ENCODE assay signal across 8 cellular contexts in genomic region chr12:7018350-7019042, GRCh38. TPM values are rescaled to one million over a fixed set of nuclear protein-coding genes. Genes with fewer than 3 reads are reported as not detected.
A peak's percentile ranks its signal among the peaks of the same experiment; 100 is the strongest.
DNase-seq lines count a peak whose midpoint lies in the region; ATAC-seq and TF ChIP-seq lines count a peak whose summit lies in the region.

TSS of gene LPCAT3 (minus strand) at chr12:7018476. CDS start at chr12:7018424, 52 bp downstream.

- no peaks in the 10 kb centered on the region for H3K9me3 Mint-ChIP-seq in WTC11

- no peaks in the 10 kb centered on the region for H3K27me3 Mint-ChIP-seq in WTC11 (ENCODE audit: low read depth)

- POLR2A ChIA-PET in WTC11 (lab: Charles Lee): interaction anchor here (0.6 to 1.6 kb wide), 7 partner anchors 13 to 80 kb away, joined by 3 to 10 read pairs (median 3); partner anchors contain the start of genes C12orf57 and RNU7-1

- DNase-seq in AG09319 (ENCODE audit: extremely low read depth, low read depth): peak; percentile 79
- DNase-seq in NCI-H226: peak; percentile 92
- peak; percentile 98 for DNase-seq in WTC11 (ENCODE audit: low spot score)
- DNase-seq in cardiac fibroblast (ENCODE audit: low read depth in 2 of 2): peak; percentile 95 to 97
- DNase-seq in iPS-NIHi7 (ENCODE audit: extremely low spot score): peak; percentile 98
- DNase-seq in smooth muscle cell of the brain vasculature (ENCODE audit: low read depth, low spot score): peak; percentile 91

- peak; percentile 95 for ATAC-seq in HG03196 (IDR thresholded peaks at IDR 0.05; ENCODE audit: unreplicated experiment)
- ATAC-seq in WTC11: peak; percentile 94

- H3K4me3 ChIP-seq in cardiac fibroblast (replicated peaks in 1 of 2; ENCODE audit: low read depth in 2 of 2, low read length in 2 of 2): peak within 1 kb of the TSS; percentile 87 to 89

- H3K4me1 Mint-ChIP-seq in WTC11: peaks cover 27% of the 10 kb centered on the region

- in situ Hi-C loops in GM18951 (cut with MboI; ENCODE audit: low sequenced_read_pairs, unreplicated experiment): no loop called here

- H3K36me3 Mint-ChIP-seq in WTC11: 0 out of 2 replicates have a peak, but pooled peaks cover 3% of the 10 kb centered on the region

- peak; percentile 80 for TF ChIP-seq CTCF in AG09319 (IDR thresholded peaks at IDR 0.05; ENCODE audit: low read depth, low read length)
- TF ChIP-seq CTCF in WTC11 (IDR thresholded peaks at IDR 0.05): peak; percentile 60
- TF ChIP-seq CTCF in cardiac fibroblast (IDR thresholded peaks at IDR 0.05; ENCODE audit: low read depth, low read length): peak; percentile 77

- TF ChIP-seq POLR2A in GM18951 (IDR thresholded peaks at IDR 0.05; ENCODE audit: extremely low read depth, insufficient read depth, insufficient read length): peak; percentile 86

- peak within 1 kb of the TSS; percentile 95 for H3K4me3 Mint-ChIP-seq in WTC11

- H3K27ac Mint-ChIP-seq in WTC11: peak within 1 kb of the TSS; percentile 87

- CTCF ChIA-PET in WTC11 (lab: Charles Lee): interaction anchor here (0.7 to 2.5 kb wide), 27 partner anchors 9 to 329 kb away, joined by 3 to 22 read pairs (median 4); partner anchors contain the start of genes C12orf57, C1RL, C1S and SPSB2

TF ChIP-seq in WTC11, 78 proteins besides CTCF, POLR2A, EP300 and RAD21 (continues in another document):
- TF ChIP-seq HMGXB4 (CRISPR knock-in tag; IDR thresholded peaks at IDR 0.05) (peak; percentile 76), JAZF1 (CRISPR knock-in tag; IDR thresholded peaks at IDR 0.05) (no peak), GRHL2 (CRISPR knock-in tag; IDR thresholded peaks at IDR 0.05; ENCODE audit: insufficient replicate concordance, severe bottlenecking) (no peak), AR (CRISPR knock-in tag; IDR thresholded peaks at IDR 0.05) (no peak), SMAD4 (CRISPR knock-in tag; IDR thresholded peaks at IDR 0.05) (peak; percentile 47; the same call in 1 of the 2 replicates), TCF7 (CRISPR knock-in tag; IDR thresholded peaks at IDR 0.05; ENCODE audit: low read depth) (no peak), ZNF423 (CRISPR knock-in tag; IDR thresholded peaks at IDR 0.05) (peak; percentile 8; the same call in 1 of the 2 replicates), OVOL2 (CRISPR knock-in tag; IDR thresholded peaks at IDR 0.05; ENCODE audit: borderline replicate concordance) (no peak), ZNF232 (CRISPR knock-in tag; IDR thresholded peaks at IDR 0.05) (0 out of 2 replicates have a peak, but pooled peaks have one; percentile 26), ZSCAN18 (CRISPR knock-in tag; IDR thresholded peaks at IDR 0.05) (no peak), FOXP1 (CRISPR knock-in tag; IDR thresholded peaks at IDR 0.05; ENCODE audit: borderline replicate concordance) (no peak), NFATC4 (CRISPR knock-in tag; IDR thresholded peaks at IDR 0.05) (no peak), SP1 (CRISPR knock-in tag; conservative IDR thresholded peaks at IDR 0.05) (peak; percentile 96), CREB1 (CRISPR knock-in tag; IDR thresholded peaks at IDR 0.05) (no peak), ZNF138 (CRISPR knock-in tag; conservative IDR thresholded peaks at IDR 0.05) (no peak), TP53 (CRISPR knock-in tag; IDR thresholded peaks at IDR 0.05) (0 out of 2 replicates have a peak, but pooled peaks have one; percentile 12), ZBTB21 (CRISPR knock-in tag; IDR thresholded peaks at IDR 0.05; ENCODE audit: borderline replicate concordance) (no peak), RORB (CRISPR knock-in tag; IDR thresholded peaks at IDR 0.05) (no peak), KAT7 (CRISPR knock-in tag; IDR thresholded peaks at IDR 0.05; ENCODE audit: borderline replicate concordance) (no peak), JUN (CRISPR knock-in tag; IDR thresholded peaks at IDR 0.05) (no peak), CDX4 (CRISPR knock-in tag; IDR thresholded peaks at IDR 0.05; ENCODE audit: borderline replicate concordance) (no peak), NR3C1 (CRISPR knock-in tag; conservative IDR thresholded peaks at IDR 0.05; ENCODE audit: low read depth) (no peak), ETV6 (CRISPR knock-in tag; IDR thresholded peaks at IDR 0.05) (0 out of 2 replicates have a peak, but pooled peaks have one; percentile 12)
- TF ChIP-seq, protein P1, sequence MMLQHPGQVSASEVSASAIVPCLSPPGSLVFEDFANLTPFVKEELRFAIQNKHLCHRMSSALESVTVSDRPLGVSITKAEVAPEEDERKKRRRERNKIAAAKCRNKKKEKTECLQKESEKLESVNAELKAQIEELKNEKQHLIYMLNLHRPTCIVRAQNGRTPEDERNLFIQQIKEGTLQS (CRISPR knock-in tag; conservative IDR thresholded peaks at IDR 0.05): no peak
- TF ChIP-seq, protein P2, sequence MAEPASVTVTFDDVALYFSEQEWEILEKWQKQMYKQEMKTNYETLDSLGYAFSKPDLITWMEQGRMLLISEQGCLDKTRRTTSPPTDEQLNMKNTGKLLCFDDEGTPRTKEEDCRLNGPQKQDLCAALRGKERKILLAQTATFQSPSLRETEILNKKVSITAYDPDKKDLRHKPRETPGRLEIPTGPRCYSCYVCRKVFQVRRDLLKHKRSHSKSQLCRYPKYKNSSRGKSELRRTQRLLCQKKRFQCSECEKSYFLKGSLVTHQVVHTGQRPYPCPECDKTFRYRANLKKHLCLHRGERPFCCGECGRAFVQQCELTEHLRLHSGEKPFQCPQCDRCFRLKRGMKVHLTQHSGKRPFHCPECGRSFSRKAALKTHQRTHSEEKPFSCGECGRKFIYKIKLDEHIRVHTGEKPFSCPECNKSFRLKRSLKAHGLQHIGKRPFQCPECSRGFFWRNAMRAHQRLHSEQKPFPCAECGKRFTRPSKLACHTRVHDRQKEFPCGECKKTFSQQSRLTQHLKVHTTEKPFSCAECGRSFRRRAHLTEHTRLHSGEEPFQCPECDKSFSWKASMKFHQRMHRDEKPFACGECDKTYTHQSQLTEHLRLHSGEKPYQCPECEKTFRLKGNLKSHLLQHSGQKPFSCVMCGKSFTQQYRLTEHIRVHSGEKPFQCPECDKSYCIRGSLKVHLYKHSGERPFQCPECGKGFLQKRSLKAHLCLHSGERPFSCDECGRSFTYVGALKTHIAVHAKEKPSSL (CRISPR knock-in tag; conservative IDR thresholded peaks at IDR 0.05): no peak
- TF ChIP-seq, protein P3, sequence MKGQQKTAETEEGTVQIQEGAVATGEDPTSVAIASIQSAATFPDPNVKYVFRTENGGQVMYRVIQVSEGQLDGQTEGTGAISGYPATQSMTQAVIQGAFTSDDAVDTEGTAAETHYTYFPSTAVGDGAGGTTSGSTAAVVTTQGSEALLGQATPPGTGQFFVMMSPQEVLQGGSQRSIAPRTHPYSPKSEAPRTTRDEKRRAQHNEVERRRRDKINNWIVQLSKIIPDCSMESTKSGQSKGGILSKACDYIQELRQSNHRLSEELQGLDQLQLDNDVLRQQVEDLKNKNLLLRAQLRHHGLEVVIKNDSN (CRISPR knock-in tag; IDR thresholded peaks at IDR 0.05): no peak

RNA-seq across cellular contexts. Expression of gene LPCAT3, which starts in this region (rescaled TPM):
- total RNA-seq in WTC11 (2021): 35.3 to 40.0 TPM (median 36.2 TPM) in 3 replicates

Comparison
In these comparisons a context has a peak if more than half of its experiments do, and no peak if none do; other contexts are left out.
1. Peak in every context shown above with its lines: DNase-seq, ATAC-seq and H3K4me3 ChIP-seq.